Comparison of ENCODE assay signal across 18 cellular contexts in genomic region chr16:65684230-65684629, GRCh38.
DNase-seq lines count a peak whose midpoint lies in the region; ATAC-seq and TF ChIP-seq lines count a peak whose summit lies in the region.
"Had no signal": no experiment of that assay in that cellular context is flagged by ENCODE, and none has a peak within 500 bp of the region (broad histone marks: within the 10 kb centered on the region; RNA-seq: fewer than 3 reads in every experiment).

No MANE protein-coding gene starts in this region.

- H3K4me1 ChIP-seq in DND-41 (ENCODE audit: insufficient read depth, low read length) (no peaks in the 10 kb centered on the region), KMS-11 (ENCODE audit: low read depth, poor library complexity, severe bottlenecking) (no peaks in the 10 kb centered on the region)
- H3K4me1 ChIP-seq: body of pancreas, esophagus muscularis mucosa, testis had no signal

- TF ChIP-seq CTCF in DND-41 (IDR thresholded peaks at IDR 0.05; ENCODE audit: borderline replicate concordance, extremely low read depth, low read length, poor library complexity, severe bottlenecking): peak; percentile 35
- TF ChIP-seq CTCF in KMS-11 (conservative IDR thresholded peaks at IDR 0.05; ENCODE audit: low read depth, low read length): peak; percentile 29; the same call in 1 of the 2 replicates
- TF ChIP-seq CTCF in astrocyte of the spinal cord (IDR thresholded peaks at IDR 0.05; ENCODE audit: low read depth, low read length): peak; percentile 17
- TF ChIP-seq CTCF in neural cell (IDR thresholded peaks at IDR 0.05; ENCODE audit: poor library complexity, severe bottlenecking): peak; percentile 26

- no peaks in the 10 kb centered on the region for H3K9me2 ChIP-seq in neural cell (ENCODE audit: insufficient read depth, low read length)

- no peak for DNase-seq in DND-41
- no peak for DNase-seq in astrocyte of the spinal cord (ENCODE audit: low read depth, low spot score)
- DNase-seq in stimulated activated CD4-positive, alpha-beta T cell treated with anti-CD3 and anti-CD28 coated beads, Interleukin-2, amount 100 ng/mL, for 24 hours: no peak
- DNase-seq in EL: no peak
- DNase-seq: activated CD4-positive, alpha-beta T cell treated with anti-CD3 and anti-CD28 coated beads, Interleukin-2, amount 50 U/mL, for 1 hour; activated naive CD4-positive, alpha-beta T cell treated with anti-CD3 and anti-CD28 coated beads, Interleukin-2, amount 50 U/mL, for 16 hours; body of pancreas; DMS53; naive thymus-derived CD8-positive, alpha-beta T cell; NCI-H1417; NCI-H2171 treated with DMSO at 0.1 percent for 48 hours; NCI-H774; testis had no signal

- H4K20me1 ChIP-seq in DND-41 (ENCODE audit: insufficient read depth, low read length): no peaks in the 10 kb centered on the region
- H4K20me1 ChIP-seq in KMS-11 (ENCODE audit: insufficient read depth): no peaks in the 10 kb centered on the region
- no peaks in the 10 kb centered on the region for H4K20me1 ChIP-seq in neural cell (ENCODE audit: insufficient read depth)
- H4K20me1 ChIP-seq: BLaER1 treated with 17β-estradiol and CSF1 and Interleukin-3, amounts not matched to agents 10 nM and 100 nM had no signal

- TF ChIP-seq EP300 in neural cell (conservative IDR thresholded peaks at IDR 0.05; ENCODE audit: poor library complexity, severe bottlenecking): no peak

- H3K4me3 ChIP-seq in DND-41 (ENCODE audit: low read depth in 1 of 2, low read length in 2 of 2): no peak overlapping the region
- H3K4me3 ChIP-seq in KMS-11 (IDR thresholded peaks at IDR 0.05; ENCODE audit: insufficient read depth, low read depth, low read length): no peak overlapping the region
- H3K4me3 ChIP-seq in astrocyte of the spinal cord (ENCODE audit: low read depth, low read length): no peak overlapping the region
- H3K4me3 ChIP-seq in neural cell (ENCODE audit: low read length): no peak overlapping the region
- H3K4me3 ChIP-seq: BLaER1 treated with 17β-estradiol and CSF1 and Interleukin-3, amounts not matched to agents 10 nM and 100 nM; body of pancreas; esophagus muscularis mucosa; testis had no signal

- H3K79me2 ChIP-seq in DND-41 (ENCODE audit: insufficient read depth, low read length): no peaks in the 10 kb centered on the region
- H3K79me2 ChIP-seq in KMS-11 (ENCODE audit: insufficient read depth, low read depth): no peaks in the 10 kb centered on the region
- H3K79me2 ChIP-seq in neural cell (replicated peaks; ENCODE audit: insufficient read depth, low read length): no peaks in the 10 kb centered on the region

- no peaks in the 10 kb centered on the region for H3K36me3 ChIP-seq in DND-41 (ENCODE audit: insufficient read depth, low read length)
- no peaks in the 10 kb centered on the region for H3K36me3 ChIP-seq in KMS-11 (ENCODE audit: insufficient read depth)
- no peaks in the 10 kb centered on the region for H3K36me3 ChIP-seq in neural cell (ENCODE audit: insufficient read depth, low read length)
- H3K36me3 ChIP-seq: BLaER1 treated with 17β-estradiol and CSF1 and Interleukin-3, amounts not matched to agents 10 nM and 100 nM; esophagus muscularis mucosa had no signal

- H2AFZ ChIP-seq in DND-41 (ENCODE audit: low read depth, low read length): no peak overlapping the region
- no peak overlapping the region for H2AFZ ChIP-seq in KMS-11 (ENCODE audit: low read depth)
- no peak overlapping the region for H2AFZ ChIP-seq in neural cell (ENCODE audit: low read depth, low read length)

- TF ChIP-seq RAD21 in neural cell (conservative IDR thresholded peaks at IDR 0.05): no peak

- no peak overlapping the region for H3K4me2 ChIP-seq in DND-41 (ENCODE audit: insufficient read depth, low read length)
- no peak overlapping the region for H3K4me2 ChIP-seq in KMS-11
- no peak overlapping the region for H3K4me2 ChIP-seq in neural cell (ENCODE audit: low read length)
- H3K4me2 ChIP-seq: BLaER1 treated with 17β-estradiol and CSF1 and Interleukin-3, amounts not matched to agents 10 nM and 100 nM had no signal

- H3K27me3 ChIP-seq in DND-41 (ENCODE audit: insufficient read depth, low read length, poor library complexity): no peaks in the 10 kb centered on the region
- H3K27me3 ChIP-seq in KMS-11 (ENCODE audit: insufficient read depth, low read depth): no peaks in the 10 kb centered on the region
- no peaks in the 10 kb centered on the region for H3K27me3 ChIP-seq in neural cell (ENCODE audit: insufficient read depth, low read depth, low read length)
- H3K27me3 ChIP-seq: BLaER1 treated with 17β-estradiol and CSF1 and Interleukin-3, amounts not matched to agents 10 nM and 100 nM; body of pancreas; esophagus muscularis mucosa; testis had no signal

- H3K27ac ChIP-seq in DND-41 (ENCODE audit: low read length): no peak overlapping the region
- no peak overlapping the region for H3K27ac ChIP-seq in KMS-11
- no peak overlapping the region for H3K27ac ChIP-seq in neural cell (ENCODE audit: low read length)
- H3K27ac ChIP-seq: BLaER1 treated with 17β-estradiol and CSF1 and Interleukin-3, amounts not matched to agents 10 nM and 100 nM; body of pancreas; esophagus muscularis mucosa; testis had no signal

- in situ Hi-C loops in astrocyte of the spinal cord (cut with HindIII; ENCODE audit: low sequenced_read_pairs): no loop called here

- ATAC-seq in DND-41 (ENCODE audit: insufficient read depth, low read depth) (no peak), HG02884 (IDR thresholded peaks at IDR 0.05; ENCODE audit: unreplicated experiment) (no peak)
- ATAC-seq: body of pancreas; naive thymus-derived CD8-positive, alpha-beta T cell had no signal

- H3K9me3 ChIP-seq in DND-41 (ENCODE audit: insufficient read depth, low read length, severe bottlenecking): no peaks in the 10 kb centered on the region
- no peaks in the 10 kb centered on the region for H3K9me3 ChIP-seq in neural cell (ENCODE audit: low read length)
- H3K9me3 ChIP-seq: body of pancreas, testis had no signal

- no peaks in the 10 kb centered on the region for H3F3A ChIP-seq in neural cell (ENCODE audit: insufficient read depth, low read length, poor library complexity, severe bottlenecking)

- H3K9ac ChIP-seq in DND-41 (ENCODE audit: low read depth, low read length) (no peak overlapping the region), KMS-11 (no peak overlapping the region), neural cell (ENCODE audit: low read length) (no peak overlapping the region)
- H3K9ac ChIP-seq: BLaER1 treated with 17β-estradiol and CSF1 and Interleukin-3, amounts not matched to agents 10 nM and 100 nM had no signal

TF ChIP-seq in neural cell, 6 proteins besides CTCF, POLR2A, EP300 and RAD21:
- TF ChIP-seq MXI1 (conservative IDR thresholded peaks at IDR 0.05; ENCODE audit: poor library complexity, severe bottlenecking): no peak
